Comparison of ENCODE assay signal across 13 cellular contexts in the genomic region with DNA sequence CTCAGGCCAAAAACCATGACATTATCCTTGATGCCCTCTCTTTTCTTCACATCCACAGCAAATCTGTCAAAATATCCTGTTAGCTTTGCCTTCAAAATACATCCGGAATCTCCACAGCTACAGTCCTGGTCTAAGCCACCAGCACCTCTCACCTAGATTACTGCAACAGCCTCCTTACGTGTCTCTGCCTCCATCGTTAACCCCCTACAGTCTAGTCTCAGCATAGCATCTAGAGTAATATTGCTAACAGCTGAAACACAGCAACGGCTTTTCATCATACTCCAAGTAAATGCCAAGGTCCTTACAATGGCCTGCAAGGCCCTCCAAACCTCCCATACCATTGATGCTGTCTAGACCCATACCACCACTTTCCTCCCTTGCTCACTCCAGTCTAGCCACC. TPM values are rescaled to one million over a fixed set of nuclear protein-coding genes. Genes with fewer than 3 reads are reported as not detected.
DNase-seq lines count a peak whose midpoint lies in the region; ATAC-seq and TF ChIP-seq lines count a peak whose summit lies in the region.
"Had no signal": no experiment of that assay in that cellular context is flagged by ENCODE, and none has a peak within 500 bp of the region (broad histone marks: within the 10 kb centered on the region; RNA-seq: fewer than 3 reads in every experiment).

No MANE protein-coding gene starts in this region.

- TF ChIP-seq CTCF in Loucy (conservative IDR thresholded peaks at IDR 0.05; ENCODE audit: low read length) (peak; percentile 47), choroid plexus epithelial cell (conservative IDR thresholded peaks at IDR 0.05; ENCODE audit: low read depth, low read length) (peak; percentile 25), suprapubic skin (IDR thresholded peaks at IDR 0.05) (no peak)

- H4K91ac ChIP-seq in trophoblast cell (ENCODE audit: low read depth, low read length): no peak overlapping the region

- H3K4me1 ChIP-seq in Loucy (ENCODE audit: insufficient read depth, low read length, poor library complexity, severe bottlenecking) (peaks cover 24% of the 10 kb centered on the region), trophoblast cell (ENCODE audit: control insufficient read depth in 1 of 2, insufficient read depth in 2 of 2, low read length in 2 of 2) (peaks cover 3 to 4% of the 10 kb centered on the region in 2 experiments), suprapubic skin (peaks cover 20% of the 10 kb centered on the region)

- H4K12ac ChIP-seq in trophoblast cell (ENCODE audit: low read depth, low read length): no peak overlapping the region

- DNase-seq in NCI-H82 (lab: John Stamatoyannopoulos, UW) (peak; percentile 15), NCI-H82 treated with DMSO at 0.1 percent for 48 hours (lab: John Stamatoyannopoulos, UW; ENCODE audit: unreplicated experiment) (no peak), choroid plexus epithelial cell (ENCODE audit: low read depth) (peak; percentile 14), trophoblast cell (peak; percentile 67 to 73), suprapubic skin (ENCODE audit: low spot score in 2 of 2) (no peak)
- DNase-seq: activated T-cell treated with anti-CD3 and anti-CD28 coated beads, Interleukin-2, amount 50 U/mL, for 4 hours; hippocampal formation; NCI-H510A; stimulated activated CD4-positive, alpha-beta T cell treated with anti-CD3 and anti-CD28 coated beads, Interleukin-12 subunit alpha, Interleukin-12 subunit beta, amount 100 ng/mL, for 4 hours had no signal

- no peak overlapping the region for H2BK120ac ChIP-seq in trophoblast cell (ENCODE audit: insufficient read depth, low read length, poor library complexity)

- no peak overlapping the region for H4K8ac ChIP-seq in trophoblast cell (ENCODE audit: low read depth, low read length)

- no peak overlapping the region for H3K27ac ChIP-seq in trophoblast cell (ENCODE audit: low read depth, low read length)
- H3K27ac ChIP-seq in suprapubic skin: no peak overlapping the region
- H3K27ac ChIP-seq: coronary artery had no signal

- TF ChIP-seq EP300 in suprapubic skin (IDR thresholded peaks at IDR 0.05): no peak

- H3K36me3 ChIP-seq in Loucy (ENCODE audit: insufficient read depth, low read length) (no peaks in the 10 kb centered on the region; the same call in 1 of the 2 replicates), trophoblast cell (ENCODE audit: control insufficient read depth in 1 of 2, insufficient read depth in 2 of 2, low read length in 2 of 2) (peaks cover 2 to 8% of the 10 kb centered on the region in 2 experiments), suprapubic skin (peaks cover 17% of the 10 kb centered on the region)

- no peaks in the 10 kb centered on the region for H3K9me2 ChIP-seq in Loucy (replicated peaks; ENCODE audit: low read depth, low read length)

- no peak overlapping the region for H2BK12ac ChIP-seq in trophoblast cell (ENCODE audit: low read length)

- no peak overlapping the region for H3K4me2 ChIP-seq in Loucy (ENCODE audit: low read depth, low read length, poor library complexity, severe bottlenecking)
- H3K4me2 ChIP-seq in trophoblast cell (ENCODE audit: low read length): no peak overlapping the region

- peaks cover 7% of the 10 kb centered on the region for H3K79me1 ChIP-seq in trophoblast cell (ENCODE audit: low read length)

- H3K23ac ChIP-seq in trophoblast cell (ENCODE audit: low read length): no peak overlapping the region

- H2AFZ ChIP-seq in Loucy (ENCODE audit: low read length) (no peak overlapping the region), trophoblast cell (ENCODE audit: insufficient read depth, low read length, poor library complexity) (no peak overlapping the region)

- H3K9me3 ChIP-seq in Loucy (ENCODE audit: insufficient read depth, low read depth, low read length) (no peaks in the 10 kb centered on the region), trophoblast cell (ENCODE audit: insufficient read depth, low read depth, low read length) (no peaks in the 10 kb centered on the region), suprapubic skin (no peaks in the 10 kb centered on the region)

- H3K79me2 ChIP-seq in Loucy (ENCODE audit: insufficient read depth, low read length) (peaks cover 46% of the 10 kb centered on the region), trophoblast cell (ENCODE audit: control insufficient read depth, insufficient read depth, low read length, poor library complexity) (peaks cover 2% of the 10 kb centered on the region)

- peaks cover 1% of the 10 kb centered on the region; the same call in 1 of the 2 replicates for H3F3A ChIP-seq in Loucy (ENCODE audit: low read depth)

- no peak overlapping the region for H3K18ac ChIP-seq in trophoblast cell (ENCODE audit: low read length)

- TF ChIP-seq POLR2A in suprapubic skin (IDR thresholded peaks at IDR 0.05): no peak

- no peak overlapping the region for H3K9ac ChIP-seq in Loucy (ENCODE audit: low read depth, low read length, poor library complexity, severe bottlenecking)
- H3K9ac ChIP-seq in trophoblast cell (ENCODE audit: low read length): no peak overlapping the region

- no peak overlapping the region for H3K4ac ChIP-seq in trophoblast cell (ENCODE audit: low read depth, low read length)

- H3K14ac ChIP-seq in trophoblast cell (ENCODE audit: low read length): no peak overlapping the region

- H4K20me1 ChIP-seq in Loucy (ENCODE audit: insufficient read depth, low read length, poor library complexity, severe bottlenecking): peaks cover 6% of the 10 kb centered on the region

- H3K4me3 ChIP-seq in Loucy (ENCODE audit: low read length, poor library complexity, severe bottlenecking) (no peak overlapping the region), choroid plexus epithelial cell (ENCODE audit: low read depth, low read length) (no peak overlapping the region), trophoblast cell (ENCODE audit: low read depth, low read length) (no peak overlapping the region), suprapubic skin (no peak overlapping the region)
- H3K4me3 ChIP-seq: coronary artery had no signal

- no peaks in the 10 kb centered on the region for H3K27me3 ChIP-seq in Loucy (ENCODE audit: insufficient read depth, low read length, poor library complexity, severe bottlenecking)
- H3K27me3 ChIP-seq in trophoblast cell (ENCODE audit: insufficient read depth, low read length): no peaks in the 10 kb centered on the region
- H3K27me3 ChIP-seq in suprapubic skin: no peaks in the 10 kb centered on the region

- no peak for ATAC-seq in GM19324 (IDR thresholded peaks at IDR 0.05; ENCODE audit: low FRiP score, unreplicated experiment)
- no peak for ATAC-seq in GM21381 (IDR thresholded peaks at IDR 0.05; ENCODE audit: unreplicated experiment)
- ATAC-seq: activated T-cell treated with anti-CD3 and anti-CD28 coated beads, Interleukin-2, amount 50 U/mL, for 4 hours had no signal

- no CpG with 5 or more reads among the region's 4 CpGs for WGBS in trophoblast cell (ENCODE audit: extremely low coverage, insufficient coverage, insufficient read length)
- WGBS in suprapubic skin: 78% methylated on average over 4 of the region's 4 CpGs

- H2BK5ac ChIP-seq in trophoblast cell (ENCODE audit: low read depth, low read length, poor library complexity): no peak overlapping the region

- no peak overlapping the region for H2AK5ac ChIP-seq in trophoblast cell (ENCODE audit: low read length)

RNA-seq across cellular contexts. Expression of a gene that starts 4.4 kb away (rescaled TPM):
- 70.5 and 71.2 TPM in 2 replicates for polyA plus RNA-seq in trophoblast cell (2013)
- total RNA-seq in suprapubic skin: 10 to 100 TPM; 67.8 to 80.0 (median 71.8) TPM

Comparison
In these comparisons a context has a peak if more than half of its experiments do, and no peak if none do; other contexts are left out.
1. DNase-seq: peak in NCI-H82 (single experiment), choroid plexus epithelial cell (single experiment) and trophoblast cell (2 of 2); none in NCI-H82 treated with DMSO at 0.1 percent for 48 hours (single experiment) and suprapubic skin (0 of 2).
2. CTCF ChIP-seq: peak in Loucy (single experiment) and choroid plexus epithelial cell (single experiment); none in suprapubic skin (0 of 2).